In the genomic region with DNA sequence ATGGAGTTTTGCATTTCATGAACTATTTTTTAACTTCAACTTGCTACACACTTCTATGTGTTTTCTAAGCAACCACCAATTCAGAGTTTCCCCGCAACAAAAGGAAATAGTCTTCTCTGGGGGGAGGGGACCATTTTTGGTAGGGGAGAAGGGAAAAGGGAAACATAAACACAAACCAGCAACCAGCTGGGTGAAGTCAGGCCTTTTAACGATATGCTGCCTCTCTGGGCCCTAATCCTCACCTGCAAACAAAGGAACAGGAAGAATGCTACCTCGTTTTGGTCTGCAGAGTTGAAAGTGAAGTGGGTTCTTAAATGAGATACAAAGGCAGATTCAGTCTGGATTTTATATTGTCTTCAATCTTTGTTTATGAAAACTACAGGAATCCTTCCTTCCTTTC, we compare ENCODE assay signal across 1 cellular context.
TF ChIP-seq lines count a peak whose summit lies in the region.

No MANE protein-coding gene starts in this region.

TF ChIP-seq in H1, 55 proteins besides CTCF, POLR2A, EP300 and RAD21:
- TF ChIP-seq TAF1 (IDR thresholded peaks at IDR 0.05; ENCODE audit: low read depth, low read length) (no peak), CEBPB (IDR thresholded peaks at IDR 0.05; ENCODE audit: low read depth, low read length) (no peak), BACH1 (IDR thresholded peaks at IDR 0.05; ENCODE audit: low read length) (no peak), KDM5A (IDR thresholded peaks at IDR 0.05; ENCODE audit: low read length) (no peak), SAP30 (IDR thresholded peaks at IDR 0.05; ENCODE audit: insufficient read depth, insufficient replicate concordance, low read length) (no peak), CBX8 (IDR thresholded peaks at IDR 0.05; ENCODE audit: borderline replicate concordance, low read depth, low read length) (no peak)
- TF ChIP-seq, protein P1, sequence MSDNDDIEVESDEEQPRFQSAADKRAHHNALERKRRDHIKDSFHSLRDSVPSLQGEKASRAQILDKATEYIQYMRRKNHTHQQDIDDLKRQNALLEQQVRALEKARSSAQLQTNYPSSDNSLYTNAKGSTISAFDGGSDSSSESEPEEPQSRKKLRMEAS (IDR thresholded peaks at IDR 0.05) = no peak
- TF ChIP-seq, protein P2, sequence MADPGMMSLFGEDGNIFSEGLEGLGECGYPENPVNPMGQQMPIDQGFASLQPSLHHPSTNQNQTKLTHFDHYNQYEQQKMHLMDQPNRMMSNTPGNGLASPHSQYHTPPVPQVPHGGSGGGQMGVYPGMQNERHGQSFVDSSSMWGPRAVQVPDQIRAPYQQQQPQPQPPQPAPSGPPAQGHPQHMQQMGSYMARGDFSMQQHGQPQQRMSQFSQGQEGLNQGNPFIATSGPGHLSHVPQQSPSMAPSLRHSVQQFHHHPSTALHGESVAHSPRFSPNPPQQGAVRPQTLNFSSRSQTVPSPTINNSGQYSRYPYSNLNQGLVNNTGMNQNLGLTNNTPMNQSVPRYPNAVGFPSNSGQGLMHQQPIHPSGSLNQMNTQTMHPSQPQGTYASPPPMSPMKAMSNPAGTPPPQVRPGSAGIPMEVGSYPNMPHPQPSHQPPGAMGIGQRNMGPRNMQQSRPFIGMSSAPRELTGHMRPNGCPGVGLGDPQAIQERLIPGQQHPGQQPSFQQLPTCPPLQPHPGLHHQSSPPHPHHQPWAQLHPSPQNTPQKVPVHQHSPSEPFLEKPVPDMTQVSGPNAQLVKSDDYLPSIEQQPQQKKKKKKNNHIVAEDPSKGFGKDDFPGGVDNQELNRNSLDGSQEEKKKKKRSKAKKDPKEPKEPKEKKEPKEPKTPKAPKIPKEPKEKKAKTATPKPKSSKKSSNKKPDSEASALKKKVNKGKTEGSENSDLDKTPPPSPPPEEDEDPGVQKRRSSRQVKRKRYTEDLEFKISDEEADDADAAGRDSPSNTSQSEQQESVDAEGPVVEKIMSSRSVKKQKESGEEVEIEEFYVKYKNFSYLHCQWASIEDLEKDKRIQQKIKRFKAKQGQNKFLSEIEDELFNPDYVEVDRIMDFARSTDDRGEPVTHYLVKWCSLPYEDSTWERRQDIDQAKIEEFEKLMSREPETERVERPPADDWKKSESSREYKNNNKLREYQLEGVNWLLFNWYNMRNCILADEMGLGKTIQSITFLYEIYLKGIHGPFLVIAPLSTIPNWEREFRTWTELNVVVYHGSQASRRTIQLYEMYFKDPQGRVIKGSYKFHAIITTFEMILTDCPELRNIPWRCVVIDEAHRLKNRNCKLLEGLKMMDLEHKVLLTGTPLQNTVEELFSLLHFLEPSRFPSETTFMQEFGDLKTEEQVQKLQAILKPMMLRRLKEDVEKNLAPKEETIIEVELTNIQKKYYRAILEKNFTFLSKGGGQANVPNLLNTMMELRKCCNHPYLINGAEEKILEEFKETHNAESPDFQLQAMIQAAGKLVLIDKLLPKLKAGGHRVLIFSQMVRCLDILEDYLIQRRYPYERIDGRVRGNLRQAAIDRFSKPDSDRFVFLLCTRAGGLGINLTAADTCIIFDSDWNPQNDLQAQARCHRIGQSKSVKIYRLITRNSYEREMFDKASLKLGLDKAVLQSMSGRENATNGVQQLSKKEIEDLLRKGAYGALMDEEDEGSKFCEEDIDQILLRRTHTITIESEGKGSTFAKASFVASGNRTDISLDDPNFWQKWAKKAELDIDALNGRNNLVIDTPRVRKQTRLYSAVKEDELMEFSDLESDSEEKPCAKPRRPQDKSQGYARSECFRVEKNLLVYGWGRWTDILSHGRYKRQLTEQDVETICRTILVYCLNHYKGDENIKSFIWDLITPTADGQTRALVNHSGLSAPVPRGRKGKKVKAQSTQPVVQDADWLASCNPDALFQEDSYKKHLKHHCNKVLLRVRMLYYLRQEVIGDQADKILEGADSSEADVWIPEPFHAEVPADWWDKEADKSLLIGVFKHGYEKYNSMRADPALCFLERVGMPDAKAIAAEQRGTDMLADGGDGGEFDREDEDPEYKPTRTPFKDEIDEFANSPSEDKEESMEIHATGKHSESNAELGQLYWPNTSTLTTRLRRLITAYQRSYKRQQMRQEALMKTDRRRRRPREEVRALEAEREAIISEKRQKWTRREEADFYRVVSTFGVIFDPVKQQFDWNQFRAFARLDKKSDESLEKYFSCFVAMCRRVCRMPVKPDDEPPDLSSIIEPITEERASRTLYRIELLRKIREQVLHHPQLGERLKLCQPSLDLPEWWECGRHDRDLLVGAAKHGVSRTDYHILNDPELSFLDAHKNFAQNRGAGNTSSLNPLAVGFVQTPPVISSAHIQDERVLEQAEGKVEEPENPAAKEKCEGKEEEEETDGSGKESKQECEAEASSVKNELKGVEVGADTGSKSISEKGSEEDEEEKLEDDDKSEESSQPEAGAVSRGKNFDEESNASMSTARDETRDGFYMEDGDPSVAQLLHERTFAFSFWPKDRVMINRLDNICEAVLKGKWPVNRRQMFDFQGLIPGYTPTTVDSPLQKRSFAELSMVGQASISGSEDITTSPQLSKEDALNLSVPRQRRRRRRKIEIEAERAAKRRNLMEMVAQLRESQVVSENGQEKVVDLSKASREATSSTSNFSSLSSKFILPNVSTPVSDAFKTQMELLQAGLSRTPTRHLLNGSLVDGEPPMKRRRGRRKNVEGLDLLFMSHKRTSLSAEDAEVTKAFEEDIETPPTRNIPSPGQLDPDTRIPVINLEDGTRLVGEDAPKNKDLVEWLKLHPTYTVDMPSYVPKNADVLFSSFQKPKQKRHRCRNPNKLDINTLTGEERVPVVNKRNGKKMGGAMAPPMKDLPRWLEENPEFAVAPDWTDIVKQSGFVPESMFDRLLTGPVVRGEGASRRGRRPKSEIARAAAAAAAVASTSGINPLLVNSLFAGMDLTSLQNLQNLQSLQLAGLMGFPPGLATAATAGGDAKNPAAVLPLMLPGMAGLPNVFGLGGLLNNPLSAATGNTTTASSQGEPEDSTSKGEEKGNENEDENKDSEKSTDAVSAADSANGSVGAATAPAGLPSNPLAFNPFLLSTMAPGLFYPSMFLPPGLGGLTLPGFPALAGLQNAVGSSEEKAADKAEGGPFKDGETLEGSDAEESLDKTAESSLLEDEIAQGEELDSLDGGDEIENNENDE (IDR thresholded peaks at IDR 0.05; ENCODE audit: insufficient replicate concordance, low read length) = no peak
